1 cellular context compared by ENCODE assay signal in the genomic region with DNA sequence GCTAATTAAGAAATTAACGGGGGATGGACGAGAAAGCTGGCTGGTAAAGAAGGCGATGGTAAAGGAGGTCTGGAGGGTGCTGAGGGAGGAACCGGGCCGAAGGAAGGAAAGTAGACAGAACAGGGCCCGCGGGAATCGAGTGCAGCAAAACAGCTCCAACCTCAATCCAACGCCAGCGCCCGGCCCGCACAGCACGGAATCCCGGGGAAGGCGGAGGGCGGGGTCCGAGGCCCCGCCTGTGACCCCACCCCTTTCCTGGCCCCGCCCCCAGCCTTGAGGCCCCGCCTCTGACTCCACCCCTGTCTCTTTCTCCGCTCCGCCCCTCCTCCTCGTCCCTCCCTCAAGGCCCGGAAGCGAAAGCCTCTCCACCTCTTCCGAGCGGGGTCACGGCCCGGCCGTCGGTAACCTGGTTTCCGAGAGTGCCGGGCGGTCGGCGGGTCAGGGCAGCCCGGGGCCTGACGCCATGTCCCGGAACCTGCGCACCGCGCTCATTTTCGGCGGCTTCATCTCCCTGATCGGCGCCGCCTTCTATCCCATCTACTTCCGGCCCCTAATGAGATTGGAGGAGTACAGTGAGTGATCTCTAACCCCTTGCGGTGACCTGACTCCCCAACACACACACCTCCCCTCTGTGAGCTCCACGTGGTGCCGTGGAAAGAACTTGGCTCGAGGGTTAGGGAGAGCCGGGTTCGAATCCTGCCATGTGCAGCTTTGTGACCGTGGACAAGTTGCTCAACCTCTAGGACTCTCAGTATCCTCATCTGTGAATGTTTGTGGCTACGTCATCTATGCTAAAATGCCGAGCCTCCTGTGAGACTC.
TF ChIP-seq lines count a peak whose summit lies in the region.

A gene (plus strand): TSS at position 370 of the 819 bp plus-strand sequence. CDS start 94 bp downstream, at position 464.

TF ChIP-seq in HepG2, 621 proteins besides CTCF, POLR2A, EP300 and RAD21 (continued from another document):
- TF ChIP-seq, protein P1, sequence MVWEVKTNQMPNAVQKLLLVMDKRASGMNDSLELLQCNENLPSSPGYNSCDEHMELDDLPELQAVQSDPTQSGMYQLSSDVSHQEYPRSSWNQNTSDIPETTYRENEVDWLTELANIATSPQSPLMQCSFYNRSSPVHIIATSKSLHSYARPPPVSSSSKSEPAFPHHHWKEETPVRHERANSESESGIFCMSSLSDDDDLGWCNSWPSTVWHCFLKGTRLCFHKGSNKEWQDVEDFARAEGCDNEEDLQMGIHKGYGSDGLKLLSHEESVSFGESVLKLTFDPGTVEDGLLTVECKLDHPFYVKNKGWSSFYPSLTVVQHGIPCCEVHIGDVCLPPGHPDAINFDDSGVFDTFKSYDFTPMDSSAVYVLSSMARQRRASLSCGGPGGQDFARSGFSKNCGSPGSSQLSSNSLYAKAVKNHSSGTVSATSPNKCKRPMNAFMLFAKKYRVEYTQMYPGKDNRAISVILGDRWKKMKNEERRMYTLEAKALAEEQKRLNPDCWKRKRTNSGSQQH (CRISPR knock-in tag; IDR thresholded peaks at IDR 0.05; ENCODE audit: low read depth): no peak
- TF ChIP-seq ZNF331 (CRISPR knock-in tag; IDR thresholded peaks at IDR 0.05) (no peak; the same call in 1 of the 2 replicates), ZNF674 (CRISPR knock-in tag; IDR thresholded peaks at IDR 0.05; ENCODE audit: low read depth) (no peak), NAIF1 (CRISPR knock-in tag; IDR thresholded peaks at IDR 0.05; ENCODE audit: borderline replicate concordance) (no peak), SMAD3 (CRISPR knock-in tag; IDR thresholded peaks at IDR 0.05) (0 out of 2 replicates have a peak, but pooled peaks have one; percentile 20), FOSL1 (CRISPR knock-in tag; IDR thresholded peaks at IDR 0.05; ENCODE audit: borderline replicate concordance) (no peak), ZNF619 (CRISPR knock-in tag; IDR thresholded peaks at IDR 0.05) (no peak), SRSF4 (IDR thresholded peaks at IDR 0.05; ENCODE audit: low read depth, low read length, poor library complexity, severe bottlenecking) (no peak)
- TF ChIP-seq, protein P2, sequence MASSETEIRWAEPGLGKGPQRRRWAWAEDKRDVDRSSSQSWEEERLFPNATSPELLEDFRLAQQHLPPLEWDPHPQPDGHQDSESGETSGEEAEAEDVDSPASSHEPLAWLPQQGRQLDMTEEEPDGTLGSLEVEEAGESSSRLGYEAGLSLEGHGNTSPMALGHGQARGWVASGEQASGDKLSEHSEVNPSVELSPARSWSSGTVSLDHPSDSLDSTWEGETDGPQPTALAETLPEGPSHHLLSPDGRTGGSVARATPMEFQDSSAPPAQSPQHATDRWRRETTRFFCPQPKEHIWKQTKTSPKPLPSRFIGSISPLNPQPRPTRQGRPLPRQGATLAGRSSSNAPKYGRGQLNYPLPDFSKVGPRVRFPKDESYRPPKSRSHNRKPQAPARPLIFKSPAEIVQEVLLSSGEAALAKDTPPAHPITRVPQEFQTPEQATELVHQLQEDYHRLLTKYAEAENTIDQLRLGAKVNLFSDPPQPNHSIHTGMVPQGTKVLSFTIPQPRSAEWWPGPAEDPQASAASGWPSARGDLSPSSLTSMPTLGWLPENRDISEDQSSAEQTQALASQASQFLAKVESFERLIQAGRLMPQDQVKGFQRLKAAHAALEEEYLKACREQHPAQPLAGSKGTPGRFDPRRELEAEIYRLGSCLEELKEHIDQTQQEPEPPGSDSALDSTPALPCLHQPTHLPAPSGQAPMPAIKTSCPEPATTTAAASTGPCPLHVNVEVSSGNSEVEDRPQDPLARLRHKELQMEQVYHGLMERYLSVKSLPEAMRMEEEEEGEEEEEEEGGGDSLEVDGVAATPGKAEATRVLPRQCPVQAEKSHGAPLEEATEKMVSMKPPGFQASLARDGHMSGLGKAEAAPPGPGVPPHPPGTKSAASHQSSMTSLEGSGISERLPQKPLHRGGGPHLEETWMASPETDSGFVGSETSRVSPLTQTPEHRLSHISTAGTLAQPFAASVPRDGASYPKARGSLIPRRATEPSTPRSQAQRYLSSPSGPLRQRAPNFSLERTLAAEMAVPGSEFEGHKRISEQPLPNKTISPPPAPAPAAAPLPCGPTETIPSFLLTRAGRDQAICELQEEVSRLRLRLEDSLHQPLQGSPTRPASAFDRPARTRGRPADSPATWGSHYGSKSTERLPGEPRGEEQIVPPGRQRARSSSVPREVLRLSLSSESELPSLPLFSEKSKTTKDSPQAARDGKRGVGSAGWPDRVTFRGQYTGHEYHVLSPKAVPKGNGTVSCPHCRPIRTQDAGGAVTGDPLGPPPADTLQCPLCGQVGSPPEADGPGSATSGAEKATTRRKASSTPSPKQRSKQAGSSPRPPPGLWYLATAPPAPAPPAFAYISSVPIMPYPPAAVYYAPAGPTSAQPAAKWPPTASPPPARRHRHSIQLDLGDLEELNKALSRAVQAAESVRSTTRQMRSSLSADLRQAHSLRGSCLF (CRISPR knock-in tag; IDR thresholded peaks at IDR 0.05; ENCODE audit: borderline replicate concordance): no peak
- TF ChIP-seq, protein P3, sequence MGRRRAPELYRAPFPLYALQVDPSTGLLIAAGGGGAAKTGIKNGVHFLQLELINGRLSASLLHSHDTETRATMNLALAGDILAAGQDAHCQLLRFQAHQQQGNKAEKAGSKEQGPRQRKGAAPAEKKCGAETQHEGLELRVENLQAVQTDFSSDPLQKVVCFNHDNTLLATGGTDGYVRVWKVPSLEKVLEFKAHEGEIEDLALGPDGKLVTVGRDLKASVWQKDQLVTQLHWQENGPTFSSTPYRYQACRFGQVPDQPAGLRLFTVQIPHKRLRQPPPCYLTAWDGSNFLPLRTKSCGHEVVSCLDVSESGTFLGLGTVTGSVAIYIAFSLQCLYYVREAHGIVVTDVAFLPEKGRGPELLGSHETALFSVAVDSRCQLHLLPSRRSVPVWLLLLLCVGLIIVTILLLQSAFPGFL (CRISPR knock-in tag; IDR thresholded peaks at IDR 0.05): no peak
TF ChIP-seq in HepG2: peak in this region for 243.
